8 cellular contexts compared by ENCODE assay signal in the genomic region with DNA sequence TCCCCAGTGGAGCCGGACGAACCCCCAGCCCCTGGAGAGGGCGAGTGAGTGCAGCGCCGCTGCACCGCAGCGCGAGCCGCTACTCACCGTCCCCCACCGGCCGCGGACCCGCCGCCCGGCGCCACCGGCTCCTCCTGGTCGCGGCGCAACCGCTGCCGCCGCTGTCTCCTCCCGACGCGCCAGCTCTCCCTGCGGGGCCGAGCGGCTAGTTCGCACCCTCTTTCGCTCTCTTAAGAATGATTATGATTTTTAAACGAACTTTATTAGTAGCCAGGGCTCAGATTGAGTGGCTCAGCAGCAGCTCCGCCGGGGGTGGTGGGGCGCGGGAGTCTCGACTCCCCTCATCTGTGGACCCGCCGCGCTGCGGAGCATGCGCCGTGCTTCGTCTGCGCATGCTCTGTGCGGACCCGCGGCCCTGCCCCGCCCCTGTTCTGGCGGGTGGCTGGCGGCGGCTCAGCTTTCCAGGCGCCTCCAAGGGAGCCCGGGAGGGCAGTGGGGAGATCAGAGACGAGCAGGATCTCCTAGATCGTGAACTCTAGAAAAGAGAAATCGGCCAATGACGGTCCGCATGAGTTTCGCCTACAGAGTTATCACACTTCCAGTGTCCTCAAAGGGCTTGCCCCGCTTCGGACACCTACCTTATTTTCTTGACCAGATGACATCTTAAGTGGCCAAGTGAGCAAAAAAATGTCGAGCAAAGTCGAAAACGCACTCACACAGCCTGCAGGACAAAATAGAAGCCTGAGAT. TPM values are rescaled to one million over a fixed set of nuclear protein-coding genes. Genes with fewer than 3 reads are reported as not detected.
DNase-seq lines count a peak whose midpoint lies in the region; ATAC-seq, FAIRE-seq and TF ChIP-seq lines count a peak whose summit lies in the region.

A gene (minus strand): TSS at position 372 of the 748 bp plus-strand sequence. CDS start 11,927 bp downstream, outside the sequence.

- H3K27ac ChIP-seq in right atrium auricular region, result peak within 1 kb of the TSS; percentile 85 to 89

- H3K9me3 Mint-ChIP-seq in T-helper 1 cell treated with Interleukin-12 subunit alpha and Interleukin-12 subunit beta and Interleukin-4 antibody, amounts not matched to agents 30 μg/mL and 1 μg/mL, for 36 hours, result no peaks in the 10 kb centered on the region

- H3K4me1 ChIP-seq in right atrium auricular region, result peaks cover 0 to 6% of the 10 kb centered on the region in 2 donors

- H3K4me1 Mint-ChIP-seq in T-helper 1 cell treated with Interleukin-12 subunit alpha and Interleukin-12 subunit beta and Interleukin-4 antibody, amounts not matched to agents 30 μg/mL and 1 μg/mL, for 36 hours (ENCODE audit: low read depth), result peaks cover 16% of the 10 kb centered on the region

- H3K27me3 ChIP-seq in right atrium auricular region, result no peaks in the 10 kb centered on the region

- FAIRE-seq in urothelium cell line (lab: Jason Lieb, UNC), result peak; percentile 96

- peak within 1 kb of the TSS; percentile 93 for H3K27ac Mint-ChIP-seq in T-helper 1 cell treated with Interleukin-12 subunit alpha and Interleukin-12 subunit beta and Interleukin-4 antibody, amounts not matched to agents 30 μg/mL and 1 μg/mL, for 36 hours

- peaks cover 3% of the 10 kb centered on the region for H3K36me3 Mint-ChIP-seq in T-helper 1 cell treated with Interleukin-12 subunit alpha and Interleukin-12 subunit beta and Interleukin-4 antibody, amounts not matched to agents 30 μg/mL and 1 μg/mL, for 36 hours (ENCODE audit: low read depth)

- H3K9me3 ChIP-seq in right atrium auricular region, result no peaks in the 10 kb centered on the region

- H3K4me3 Mint-ChIP-seq in T-helper 1 cell treated with Interleukin-12 subunit alpha and Interleukin-12 subunit beta and Interleukin-4 antibody, amounts not matched to agents 30 μg/mL and 1 μg/mL, for 36 hours, result peak within 1 kb of the TSS; percentile 99

- DNase-seq in NCI-H1417 treated with DMSO at 0.1 percent for 48 hours (lab: John Stamatoyannopoulos, UW) (peak; percentile 49), anterior cingulate cortex (lab: John Stamatoyannopoulos, UW) (peak in 57 of 58 donors; percentile 17 to 91 (median 76)), right atrium auricular region (ENCODE audit: low spot score) (peak; percentile 79), pulmonary artery endothelial cell (ENCODE audit: low read depth, low spot score) (peak; percentile 19), urothelium cell line (ENCODE audit: low spot score) (peak; percentile 98)

- peak; percentile 87 for ATAC-seq in GM18498 (IDR thresholded peaks at IDR 0.05; ENCODE audit: unreplicated experiment)
- peak; percentile 84 for ATAC-seq in HG02840 (IDR thresholded peaks at IDR 0.05; ENCODE audit: low FRiP score, unreplicated experiment)

- TF ChIP-seq CTCF in right atrium auricular region (IDR thresholded peaks at IDR 0.05), result peak in 1 of 2 donors; percentile 47

- peaks cover 39% of the 10 kb centered on the region for H3K27me3 Mint-ChIP-seq in T-helper 1 cell treated with Interleukin-12 subunit alpha and Interleukin-12 subunit beta and Interleukin-4 antibody, amounts not matched to agents 30 μg/mL and 1 μg/mL, for 36 hours (ENCODE audit: low read depth)

- H3K4me3 ChIP-seq in right atrium auricular region, result peak within 1 kb of the TSS; percentile 78 to 95

- H3K36me3 ChIP-seq in right atrium auricular region, result no peaks in the 10 kb centered on the region

RNA-seq across cellular contexts. Expression of the gene that starts here (rescaled TPM):
- total RNA-seq in right atrium auricular region (1 to 10 TPM; 8.6 to 10.0 TPM), pulmonary artery endothelial cell (16.5 and 16.8 TPM in 2 replicates)

Comparison
In these comparisons a context has a peak if more than half of its experiments do, and no peak if none do; other contexts are left out.
1. Peak in every context shown above with its lines: DNase-seq, ATAC-seq, H3K4me3 ChIP-seq and H3K27ac ChIP-seq.
2. DNase-seq: peak in every context shown above with its lines; median percentile 98 in urothelium cell line; 79 in right atrium auricular region; 76 in anterior cingulate cortex; 49 in NCI-H1417 treated with DMSO at 0.1 percent for 48 hours; 19 in pulmonary artery endothelial cell.